In the genomic region with DNA sequence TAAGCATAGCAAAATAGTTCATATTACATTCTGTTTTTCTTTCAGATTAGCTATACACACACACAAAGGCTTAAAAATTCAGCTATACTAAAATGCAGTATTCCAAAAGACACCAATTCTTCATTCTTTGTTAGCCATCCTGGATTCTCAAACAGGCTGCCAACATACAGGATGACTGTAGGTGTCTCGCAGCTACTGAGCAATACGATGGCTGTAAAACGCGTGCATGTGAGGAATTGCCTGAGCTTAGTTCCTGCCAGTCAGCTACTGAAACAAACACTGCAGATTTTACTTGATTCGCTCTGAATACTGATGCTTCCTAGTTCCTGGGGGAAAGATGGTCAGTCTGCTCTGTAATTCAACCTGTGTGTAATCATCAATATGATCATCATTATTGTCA, we compare ENCODE assay signal across 8 cellular contexts. TPM values are rescaled to one million over a fixed set of nuclear protein-coding genes. Genes with fewer than 3 reads are reported as not detected.
A peak's percentile ranks its signal among the peaks of the same experiment; 100 is the strongest.
DNase-seq lines count a peak whose midpoint lies in the region; ATAC-seq and TF ChIP-seq lines count a peak whose summit lies in the region.

No MANE protein-coding gene starts in this region.

- TF ChIP-seq CTCF in heart right ventricle (IDR thresholded peaks at IDR 0.05) (peak in 6 of 9 donors; percentile 11 to 42 (median 24)), NB4 (IDR thresholded peaks at IDR 0.05; ENCODE audit: low read depth, low read length) (no peak), brain microvascular endothelial cell (IDR thresholded peaks at IDR 0.05; ENCODE audit: low read depth, low read length, missing control alignments) (peak; percentile 58)

- WGBS in heart right ventricle, 2 donors: 17 to 18% methylated on average over 5 of the region's 5 CpGs

- H2AFZ ChIP-seq in neuron (ENCODE audit: low read depth, low read length): peak overlapping the region; percentile 90

- H3K27me3 ChIP-seq in heart right ventricle (no peaks in the 10 kb centered on the region), brain microvascular endothelial cell (replicated peaks) (no peaks in the 10 kb centered on the region), neuron (ENCODE audit: insufficient read depth, low read length) (no peaks in the 10 kb centered on the region)

- H3K4me3 ChIP-seq in heart right ventricle: no peak overlapping the region
- no peak overlapping the region for H3K4me3 ChIP-seq in NB4 (ENCODE audit: low read depth, low read length)
- no peak overlapping the region for H3K4me3 ChIP-seq in brain microvascular endothelial cell (ENCODE audit: low read depth, low read length)
- H3K4me3 ChIP-seq in neuron (ENCODE audit: low read length): no peak overlapping the region

- DNase-seq in heart right ventricle (no peak), Right ventricle myocardium superior (no peak), NB4 (ENCODE audit: low read depth) (peak; percentile 72), brain microvascular endothelial cell (peak; percentile 39)
- DNase-seq in stimulated activated naive CD4-positive, alpha-beta T cell treated with Interleukin-2 at 50 U/mL for 16 hours (lab: John Stamatoyannopoulos, UW): no peak
- no peak for DNase-seq in activated CD4-positive, CD25-positive, alpha-beta regulatory T cell treated with anti-CD3 and anti-CD28 coated beads, Interleukin-2, amount 50 U/mL, for 72 hours

- no peaks in the 10 kb centered on the region for H3K36me3 ChIP-seq in heart right ventricle
- H3K36me3 ChIP-seq in brain microvascular endothelial cell (replicated peaks): no peaks in the 10 kb centered on the region
- H3K36me3 ChIP-seq in neuron (ENCODE audit: insufficient read depth, low read length): no peaks in the 10 kb centered on the region

- H3K27ac ChIP-seq in heart right ventricle: no peak overlapping the region
- H3K27ac ChIP-seq in brain microvascular endothelial cell: no peak overlapping the region

- H3K4me1 ChIP-seq in heart right ventricle (peaks cover 0 to 14% (median 0%) of the 10 kb centered on the region in 9 donors), neuron (ENCODE audit: insufficient read depth, low read length) (peaks cover 6% of the 10 kb centered on the region)

- no peaks in the 10 kb centered on the region for H3K9me3 ChIP-seq in heart right ventricle
- H3K9me3 ChIP-seq in neuron (ENCODE audit: low read length): no peaks in the 10 kb centered on the region

- no peak for TF ChIP-seq POLR2A in NB4 (IDR thresholded peaks at IDR 0.05; ENCODE audit: extremely low read depth, insufficient read length)

- intact Hi-C loops in heart right ventricle (cut with DNase I): no loop called here
- intact Hi-C loops in Right ventricle myocardium superior (cut with DNase I): no loop called here

- ATAC-seq in heart right ventricle (no peak), Right ventricle myocardium superior (ENCODE audit: poor library complexity) (no peak), HG02763 (IDR thresholded peaks at IDR 0.05; ENCODE audit: unreplicated experiment) (no peak)

- in situ Hi-C loops in brain microvascular endothelial cell (cut with HindIII; ENCODE audit: low pct_ligation_motif_present, low sequenced_read_pairs): no loop called here

RNA-seq across cellular contexts. Expression of gene HMGN1, which starts 24.7 kb away (rescaled TPM):
- total RNA-seq in heart right ventricle (10 to 100 TPM; 49.4 to 73.6 (median 59.3) TPM), Right ventricle myocardium superior (54.5 TPM)
- polyA plus RNA-seq in heart right ventricle: 10 to 100 TPM; 46.2 to 79.0 TPM

Comparison
In these comparisons a context has a peak if more than half of its experiments do, and no peak if none do; other contexts are left out.
1. DNase-seq: peak in NB4 (single experiment) and brain microvascular endothelial cell (single experiment); none in heart right ventricle (0 of 2), Right ventricle myocardium superior (single experiment), stimulated activated naive CD4-positive, alpha-beta T cell treated with Interleukin-2 at 50 U/mL for 16 hours (single experiment) and activated CD4-positive, CD25-positive, alpha-beta regulatory T cell treated with anti-CD3 and anti-CD28 coated beads, Interleukin-2, amount 50 U/mL, for 72 hours (single experiment).